8 cellular contexts compared by ENCODE assay signal in genomic region chr3:150763841-150764483, GRCh38. TPM values are rescaled to one million over a fixed set of nuclear protein-coding genes. Genes with fewer than 3 reads are reported as not detected.
DNase-seq lines count a peak whose midpoint lies in the region; ATAC-seq, FAIRE-seq and TF ChIP-seq lines count a peak whose summit lies in the region.

No MANE protein-coding gene starts in this region.

- no peaks in the 10 kb centered on the region for H3K9me2 ChIP-seq in DOHH2 (replicated peaks; ENCODE audit: control insufficient read depth, low read length)

- H3F3A ChIP-seq in DOHH2 (ENCODE audit: control insufficient read depth, insufficient read depth), result peaks cover 22% of the 10 kb centered on the region

- peaks cover 12% of the 10 kb centered on the region for H3K79me2 ChIP-seq in DOHH2 (ENCODE audit: control insufficient read depth, low read length)

- H4K20me1 ChIP-seq in DOHH2 (ENCODE audit: control insufficient read depth, insufficient read depth, low read depth, low read length), result peaks cover 13% of the 10 kb centered on the region

- H3K36me3 ChIP-seq in DOHH2 (ENCODE audit: control insufficient read depth, low read length) (no peaks in the 10 kb centered on the region), SK-N-MC (ENCODE audit: insufficient read depth, low read length) (peaks cover 15% of the 10 kb centered on the region), breast epithelium (no peaks in the 10 kb centered on the region), iPS-18a (ENCODE audit: control insufficient read depth, low read depth, low read length) (no peaks in the 10 kb centered on the region), sigmoid colon (no peaks in the 10 kb centered on the region)

- TF ChIP-seq EP300 in sigmoid colon (IDR thresholded peaks at IDR 0.05), result no peak

- DNase-seq in Jurkat, Clone E6-1 (ENCODE audit: low read depth, low spot score), result no peak
- no peak for DNase-seq in SK-N-MC (ENCODE audit: low read depth, low spot score)
- DNase-seq in breast epithelium (ENCODE audit: low spot score in 2 of 2), result peak; percentile 33 to 65
- peak; percentile 87 for DNase-seq in sigmoid colon
- DNase-seq in H54 (ENCODE audit: insufficient read length, low spot score), result no peak

- H3K9me3 ChIP-seq in DOHH2 (ENCODE audit: control insufficient read depth, insufficient read depth, low read length) (no peaks in the 10 kb centered on the region), SK-N-MC (ENCODE audit: low read depth, low read length) (no peaks in the 10 kb centered on the region), breast epithelium (no peaks in the 10 kb centered on the region), iPS-18a (ENCODE audit: control insufficient read depth, low read depth, low read length) (no peaks in the 10 kb centered on the region), sigmoid colon (no peaks in the 10 kb centered on the region)

- H3K27ac ChIP-seq in DOHH2 (ENCODE audit: low read depth, low read length) (peak overlapping the region; percentile 25; the same call in 1 of the 2 replicates), SK-N-MC (no peak overlapping the region), breast epithelium (peak overlapping the region; percentile 96), iPS-18a (ENCODE audit: low read length) (no peak overlapping the region), sigmoid colon (peak overlapping the region; percentile 95 to 99 (median 98))

- peaks cover 74% of the 10 kb centered on the region for H3K4me1 ChIP-seq in DOHH2 (ENCODE audit: control insufficient read depth, low read length)
- peaks cover 0 to 4% of the 10 kb centered on the region in 2 donors for H3K4me1 ChIP-seq in breast epithelium
- peaks cover 15% of the 10 kb centered on the region for H3K4me1 ChIP-seq in iPS-18a (ENCODE audit: control insufficient read depth, low read depth, low read length)
- H3K4me1 ChIP-seq in sigmoid colon, result peaks cover 0 to 36% (median 30%) of the 10 kb centered on the region in 4 donors

- FAIRE-seq in H54 (lab: Jason Lieb, UNC), result no peak

- peak overlapping the region; percentile 86 for H3K4me2 ChIP-seq in DOHH2 (ENCODE audit: low read length)

- H3K9ac ChIP-seq in SK-N-MC (ENCODE audit: insufficient read length) (peak overlapping the region; percentile 69), iPS-18a (ENCODE audit: low read length) (peak overlapping the region; percentile 41)

- H3K4me3 ChIP-seq in DOHH2 (ENCODE audit: low read length) (peak overlapping the region; percentile 74), SK-N-MC (peak overlapping the region; percentile 86), breast epithelium (peak overlapping the region; percentile 81 to 87 (median 83)), iPS-18a (ENCODE audit: low read length) (peak overlapping the region; percentile 74), sigmoid colon (peak overlapping the region; percentile 70 to 90 (median 85))
- peak overlapping the region; percentile 74 for H3K4me3 ChIP-seq in Jurkat, Clone E6-1 (ENCODE audit: low read length)

- ATAC-seq in GM21423 (IDR thresholded peaks at IDR 0.05; ENCODE audit: unreplicated experiment), result peak; percentile 13

- TF ChIP-seq CTCF in DOHH2 (IDR thresholded peaks at IDR 0.05; ENCODE audit: low read depth, low read length, poor library complexity, severe bottlenecking), result peak; percentile 50
- TF ChIP-seq CTCF in breast epithelium (IDR thresholded peaks at IDR 0.05), result peak in 1 of 3 donors; percentile 14
- TF ChIP-seq CTCF in sigmoid colon (IDR thresholded peaks at IDR 0.05), result peak in 3 of 4 experiments; percentile 42 to 55 (median 54)

- H3K27me3 ChIP-seq in DOHH2 (ENCODE audit: control insufficient read depth, low read length) (peaks cover 43% of the 10 kb centered on the region), breast epithelium (no peaks in the 10 kb centered on the region), iPS-18a (ENCODE audit: control insufficient read depth, insufficient read depth, low read length) (peaks cover 46% of the 10 kb centered on the region), sigmoid colon (no peaks in the 10 kb centered on the region)

- no peak for TF ChIP-seq POLR2A in breast epithelium (IDR thresholded peaks at IDR 0.05)
- no peak for TF ChIP-seq POLR2A in sigmoid colon (IDR thresholded peaks at IDR 0.05)
- no peak for TF ChIP-seq POLR2A in H54 (IDR thresholded peaks at IDR 0.05; ENCODE audit: low read depth, low read length)

- intact Hi-C loops in breast epithelium (cut with DNase I; ENCODE audit: low total_unique reads) (no loop called here), sigmoid colon (cut with DNase I) (loop anchor here (2.0 to 5.0 kb wide), 3 partner anchors 161 to 503 kb away; partner anchors contain the start of genes EIF2A, SELENOT and SERP1)

- WGBS in sigmoid colon, 2 donors, result 2 to 6% methylated on average over 27 of the region's 27 CpGs

RNA-seq across cellular contexts. Expression of gene SIAH2, which starts 1.0 kb away (rescaled TPM):
- polyA plus RNA-seq in Jurkat, Clone E6-1 (2012; ENCODE audit: insufficient read depth, insufficient read length), result 29.7 TPM
- total RNA-seq in breast epithelium (10 to 100 TPM; 37.4 to 40.3 (median 39.1) TPM), sigmoid colon (10 to 100 TPM; 21.2 to 35.0 (median 24.5) TPM)
- 10 to 100 TPM; 12.0 to 19.1 (median 15.0) TPM for polyA plus RNA-seq in sigmoid colon

Comparison
In these comparisons a context has a peak if more than half of its experiments do, and no peak if none do; other contexts are left out.
1. H3K27ac ChIP-seq: peak in DOHH2 (single experiment), breast epithelium (2 of 2) and sigmoid colon (4 of 4); none in SK-N-MC (single experiment) and iPS-18a (single experiment).
2. DNase-seq: peak in breast epithelium (2 of 2) and sigmoid colon (single experiment); none in Jurkat, Clone E6-1 (single experiment), SK-N-MC (single experiment) and H54 (single experiment).
3. Peak in every context shown above with its lines, with median percentiles within 50 percentile points of each other: H3K4me3 ChIP-seq.